In the genomic region with DNA sequence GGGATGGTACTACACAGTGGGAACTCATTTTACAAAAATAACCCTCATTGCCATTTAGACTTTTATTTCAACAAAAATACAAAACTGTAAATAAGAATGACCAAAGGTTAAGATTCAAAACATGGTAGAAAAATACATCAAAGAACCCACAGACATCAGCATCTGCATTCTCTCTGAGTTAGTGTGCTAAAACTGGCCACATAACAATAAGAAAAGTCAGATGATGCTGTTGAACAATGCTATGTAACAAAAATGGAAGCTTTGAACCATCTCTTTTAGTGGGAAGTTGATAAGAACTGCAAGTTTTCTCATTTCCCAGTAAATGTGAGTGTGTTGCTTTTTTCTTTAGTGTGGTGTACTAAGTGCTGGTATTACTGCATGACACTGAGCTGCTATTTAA, we compare ENCODE assay signal across 16 cellular contexts.
DNase-seq lines count a peak whose midpoint lies in the region; ATAC-seq and TF ChIP-seq lines count a peak whose summit lies in the region.
"Had no signal": no experiment of that assay in that cellular context is flagged by ENCODE, and none has a peak within 500 bp of the region (broad histone marks: within the 10 kb centered on the region; RNA-seq: fewer than 3 reads in every experiment).

No MANE protein-coding gene starts in this region.

- H3K4me1 ChIP-seq in neuronal stem cell (ENCODE audit: control insufficient read depth in 2 of 2, insufficient read depth in 1 of 2, low read depth in 1 of 2, low read length in 2 of 2) (peaks cover 0 to 3% of the 10 kb centered on the region in 2 donors), heart right ventricle (no peaks in the 10 kb centered on the region)

- DNase-seq in HCEC 1CT (peak; percentile 26), SK-N-MC (ENCODE audit: low read depth, low spot score) (no peak), cardiac fibroblast (ENCODE audit: low read depth in 2 of 2) (peak; percentile 32 to 49), neuronal stem cell (ENCODE audit: low spot score) (no peak), heart right ventricle (no peak), glomerular visceral epithelial cell (ENCODE audit: extremely low spot score) (no peak), NCI-H1417 (lab: John Stamatoyannopoulos, UW) (no peak), COR-L47 (lab: John Stamatoyannopoulos, UW) (no peak)
- DNase-seq: AML-193, H7, Kasumi-1, NCI-H1417 treated with DMSO at 0.1 percent for 48 hours, NCI-H1930, NCI-H446, NCI-H774, PC-9 had no signal

- H2BK15ac ChIP-seq in neuronal stem cell (ENCODE audit: low read length) = no peak overlapping the region

- H3K4me2 ChIP-seq in neuronal stem cell (ENCODE audit: insufficient read depth, low read length, poor library complexity, severe bottlenecking) = no peak overlapping the region
- H3K4me2 ChIP-seq: PC-9 had no signal

- intact Hi-C loops in heart right ventricle (cut with DNase I) = no loop called here

- H3K9me3 ChIP-seq in SK-N-MC (ENCODE audit: low read depth, low read length) = no peaks in the 10 kb centered on the region
- no peaks in the 10 kb centered on the region for H3K9me3 ChIP-seq in neuronal stem cell (replicated peaks in 1 of 2; ENCODE audit: control insufficient read depth in 2 of 2, insufficient read depth in 1 of 2, low read depth in 1 of 2, low read length in 2 of 2)
- no peaks in the 10 kb centered on the region for H3K9me3 ChIP-seq in heart right ventricle

- no peak overlapping the region for H2BK12ac ChIP-seq in neuronal stem cell (ENCODE audit: low read length)

- H2BK5ac ChIP-seq in neuronal stem cell (ENCODE audit: low read length) = no peak overlapping the region

- no peaks in the 10 kb centered on the region for H3K36me3 ChIP-seq in SK-N-MC (ENCODE audit: insufficient read depth, low read length)
- no peaks in the 10 kb centered on the region for H3K36me3 ChIP-seq in neuronal stem cell (replicated peaks in 1 of 2; ENCODE audit: control insufficient read depth in 2 of 2, insufficient read depth in 2 of 2, low read length in 2 of 2)
- no peaks in the 10 kb centered on the region for H3K36me3 ChIP-seq in heart right ventricle

- H3K14ac ChIP-seq in neuronal stem cell (ENCODE audit: low read length) = no peak overlapping the region

- H3K4ac ChIP-seq in neuronal stem cell (ENCODE audit: low read length) = no peak overlapping the region

- H2AK5ac ChIP-seq in neuronal stem cell (ENCODE audit: low read depth, low read length) = no peak overlapping the region

- no peak overlapping the region for H4K91ac ChIP-seq in neuronal stem cell (ENCODE audit: low read depth, low read length, poor library complexity)

- peaks cover 1% of the 10 kb centered on the region for H3K79me1 ChIP-seq in neuronal stem cell (ENCODE audit: low read depth, low read length)

- no peak overlapping the region for H3K23ac ChIP-seq in neuronal stem cell (ENCODE audit: low read depth, low read length, poor library complexity)

- H3K27me3 ChIP-seq in neuronal stem cell (ENCODE audit: control insufficient read depth in 3 of 3, insufficient read depth in 3 of 3, low read depth in 1 of 3, low read length in 3 of 3) (no peaks in the 10 kb centered on the region), heart right ventricle (no peaks in the 10 kb centered on the region)

- H3K4me3 ChIP-seq in SK-N-MC (peak overlapping the region; percentile 30; the same call in 1 of the 2 replicates), cardiac fibroblast (replicated peaks in 1 of 2; ENCODE audit: low read depth in 2 of 2, low read length in 2 of 2) (no peak overlapping the region), neuronal stem cell (ENCODE audit: low read length in 2 of 2) (no peak overlapping the region), heart right ventricle (no peak overlapping the region)
- H3K4me3 ChIP-seq: PC-9 had no signal

- no peak overlapping the region for H2BK120ac ChIP-seq in neuronal stem cell (ENCODE audit: low read depth, low read length)

- no peak overlapping the region for H3K18ac ChIP-seq in neuronal stem cell (ENCODE audit: low read length)

- ATAC-seq in heart right ventricle = no peak

- no peak overlapping the region for H4K8ac ChIP-seq in neuronal stem cell (ENCODE audit: low read depth, low read length)

- H3K27ac ChIP-seq in SK-N-MC = peak overlapping the region; percentile 15; the same call in 1 of the 2 replicates
- H3K27ac ChIP-seq in neuronal stem cell (replicated peaks; ENCODE audit: low read length) = no peak overlapping the region
- no peak overlapping the region for H3K27ac ChIP-seq in heart right ventricle
- H3K27ac ChIP-seq: PC-9 had no signal

- H3K9ac ChIP-seq in SK-N-MC (ENCODE audit: insufficient read length) (no peak overlapping the region), neuronal stem cell (ENCODE audit: low read depth, low read length, poor library complexity) (no peak overlapping the region)

- peak overlapping the region; percentile 40 for H2AFZ ChIP-seq in neuronal stem cell (ENCODE audit: low read length)
- H2AFZ ChIP-seq: PC-9 had no signal

- TF ChIP-seq CTCF in cardiac fibroblast (IDR thresholded peaks at IDR 0.05; ENCODE audit: low read depth, low read length) (no peak), heart right ventricle (IDR thresholded peaks at IDR 0.05) (no peak)

Comparison
In these comparisons a context has a peak if more than half of its experiments do, and no peak if none do; other contexts are left out.
1. DNase-seq: peak in HCEC 1CT (single experiment) and cardiac fibroblast (2 of 2); none in SK-N-MC (single experiment), neuronal stem cell (single experiment), heart right ventricle (0 of 2), glomerular visceral epithelial cell (single experiment), NCI-H1417 (0 of 3) and COR-L47 (single experiment).